ENCODE assay signal across 10 cellular contexts in the genomic region with DNA sequence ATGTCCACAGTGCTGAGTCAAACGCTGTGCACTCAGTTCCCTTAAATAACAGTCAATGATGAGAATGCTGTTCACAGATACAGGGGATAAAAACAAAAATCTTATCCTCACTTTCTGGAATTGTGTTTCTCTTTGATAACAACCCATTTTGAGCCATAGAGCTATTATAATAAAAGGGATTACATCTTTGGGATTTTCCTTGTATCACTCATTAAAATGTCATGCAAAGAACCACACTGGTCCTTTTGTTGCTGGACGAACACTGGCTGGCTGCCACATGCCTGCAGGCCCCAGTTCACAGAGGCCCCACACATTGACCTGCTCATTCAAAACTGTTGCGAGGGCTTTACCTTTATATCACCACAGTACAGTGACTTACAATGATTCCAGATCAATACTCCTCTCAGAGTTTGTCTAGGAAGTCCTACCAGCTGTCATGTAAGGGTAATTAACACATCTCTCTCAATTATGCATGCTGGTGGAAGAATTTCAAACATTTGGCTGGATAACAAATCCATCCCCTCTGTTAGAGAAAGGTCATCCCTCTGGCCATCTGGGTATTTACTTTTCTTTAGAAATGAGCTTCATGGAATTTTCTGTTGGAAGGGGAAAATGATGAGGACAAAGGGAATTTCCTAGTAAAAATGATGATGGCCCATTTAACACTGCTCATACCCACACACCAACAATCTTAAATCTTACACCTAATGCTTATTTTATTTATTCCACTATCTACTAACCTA.
DNase-seq lines count a peak whose midpoint lies in the region; ATAC-seq and TF ChIP-seq lines count a peak whose summit lies in the region.
"Had no signal": no experiment of that assay in that cellular context is flagged by ENCODE, and none has a peak within 500 bp of the region (broad histone marks: within the 10 kb centered on the region; RNA-seq: fewer than 3 reads in every experiment).

No MANE protein-coding gene starts in this region.

- H3K79me2 ChIP-seq in ACC112 (ENCODE audit: control insufficient read depth, insufficient read depth, low read length, unreplicated experiment), result peaks cover 14% of the 10 kb centered on the region

- in situ Hi-C loops in KBM-7 (cut with MboI; ENCODE audit: low pct_unique_long_range_greater_than_20kb, low sequenced_read_pairs), result loop anchor here (25.0 kb wide), 1 partner anchor 96 kb away; a partner anchor contains a TSS

- peak overlapping the region; percentile 44 for H3K27ac Mint-ChIP-seq in mesothelial cell of epicardium
- no peak overlapping the region for H3K27ac Mint-ChIP-seq in activated T-cell treated with anti-CD3 and anti-CD28 coated beads, Interleukin-2, amount 50 U/mL, for 72 hours

- H3K27ac ChIP-seq in ACC112 (ENCODE audit: low read depth, low read length), result peak overlapping the region; percentile 90
- peak overlapping the region; percentile 77 for H3K27ac ChIP-seq in ectodermal cell (ENCODE audit: insufficient read depth, low read depth, low read length, poor library complexity, severe bottlenecking)
- H3K27ac ChIP-seq in effector memory CD4-positive, alpha-beta T cell (ENCODE audit: insufficient read depth, low read length, poor library complexity, severe bottlenecking), result no peak overlapping the region

- TF ChIP-seq CTCF in mesothelial cell of epicardium (IDR thresholded peaks at IDR 0.05; ENCODE audit: unreplicated experiment), result no peak

- H3K4me1 ChIP-seq in ACC112 (ENCODE audit: control insufficient read depth, insufficient read depth, low read length, unreplicated experiment) (peaks cover 35% of the 10 kb centered on the region), ectodermal cell (ENCODE audit: control insufficient read depth, insufficient read depth, low read length) (peaks cover 13% of the 10 kb centered on the region)
- H3K4me1 ChIP-seq in effector memory CD4-positive, alpha-beta T cell (ENCODE audit: control insufficient read depth, insufficient read depth, low read length, poor library complexity, severe bottlenecking), result no peaks in the 10 kb centered on the region

- H3K4me1 Mint-ChIP-seq in mesothelial cell of epicardium, result peaks cover 34% of the 10 kb centered on the region
- peaks cover 5% of the 10 kb centered on the region for H3K4me1 Mint-ChIP-seq in activated T-cell treated with anti-CD3 and anti-CD28 coated beads, Interleukin-2, amount 50 U/mL, for 72 hours (ENCODE audit: low read depth)

- peak overlapping the region; percentile 4 for H3K4me3 ChIP-seq in ACC112 (ENCODE audit: low read depth, low read length)
- H3K4me3 ChIP-seq in ectodermal cell (ENCODE audit: insufficient read depth, low read depth, low read length), result no peak overlapping the region
- H3K4me3 ChIP-seq in effector memory CD4-positive, alpha-beta T cell (ENCODE audit: insufficient read depth, low read depth, low read length, poor library complexity, severe bottlenecking), result no peak overlapping the region

- H3K9me3 ChIP-seq in ectodermal cell (ENCODE audit: control insufficient read depth, low read length), result no peaks in the 10 kb centered on the region
- H3K9me3 ChIP-seq in effector memory CD4-positive, alpha-beta T cell (ENCODE audit: control insufficient read depth, low read length), result no peaks in the 10 kb centered on the region
- H3K9me3 ChIP-seq: tibial nerve had no signal

- 51 to 59% methylated on average over 3 of the region's 3 CpGs for WGBS in ectodermal cell, 2 experiments

- no peak overlapping the region for H2AFZ ChIP-seq in ACC112 (ENCODE audit: low read length, unreplicated experiment)

- no peak for ATAC-seq in activated T-cell treated with anti-CD3 and anti-CD28 coated beads, Interleukin-2, amount 50 U/mL, for 72 hours (replicated peaks in 1 of 2)
- no peak for ATAC-seq in HG03175 (IDR thresholded peaks at IDR 0.05; ENCODE audit: unreplicated experiment)

- H3K36me3 Mint-ChIP-seq in mesothelial cell of epicardium, result peaks cover 12% of the 10 kb centered on the region
- H3K36me3 Mint-ChIP-seq in activated T-cell treated with anti-CD3 and anti-CD28 coated beads, Interleukin-2, amount 50 U/mL, for 72 hours (ENCODE audit: insufficient read depth in 2 of 2), result peaks cover 3 to 4% of the 10 kb centered on the region in 2 donors

- no peaks in the 10 kb centered on the region for H3K36me3 ChIP-seq in ACC112 (ENCODE audit: insufficient read depth, low read length)
- no peaks in the 10 kb centered on the region for H3K36me3 ChIP-seq in ectodermal cell (ENCODE audit: control insufficient read depth, insufficient read depth, low read length)
- no peaks in the 10 kb centered on the region for H3K36me3 ChIP-seq in effector memory CD4-positive, alpha-beta T cell (ENCODE audit: control insufficient read depth, insufficient read depth, low read length)
- H3K36me3 ChIP-seq: tibial nerve had no signal

- H3K4me3 Mint-ChIP-seq in mesothelial cell of epicardium, result no peak overlapping the region
- no peak overlapping the region for H3K4me3 Mint-ChIP-seq in activated T-cell treated with anti-CD3 and anti-CD28 coated beads, Interleukin-2, amount 50 U/mL, for 72 hours

- H3K9me3 Mint-ChIP-seq in mesothelial cell of epicardium, result peaks cover 7% of the 10 kb centered on the region
- H3K9me3 Mint-ChIP-seq in activated T-cell treated with anti-CD3 and anti-CD28 coated beads, Interleukin-2, amount 50 U/mL, for 72 hours, result peaks cover 0 to 3% of the 10 kb centered on the region in 2 donors

- DNase-seq in NCI-H460 (ENCODE audit: extremely low read depth, low read depth) (peak; percentile 24), mesothelial cell of epicardium (ENCODE audit: low spot score in 2 of 2, unreplicated experiment in 2 of 2) (no peak), KBM-7 (no peak)
- no peak for DNase-seq in activated T-cell treated with anti-CD3 and anti-CD28 coated beads, Interleukin-2, amount 50 U/mL, for 72 hours
- no peak for DNase-seq in effector memory CD4-positive, alpha-beta T cell
- DNase-seq: activated CD8-positive, alpha-beta memory T cell treated with anti-CD3 and anti-CD28 coated beads for 24 hours had no signal

- no peaks in the 10 kb centered on the region for H3K27me3 ChIP-seq in ACC112 (ENCODE audit: insufficient read depth, low read length)
- H3K27me3 ChIP-seq in ectodermal cell (ENCODE audit: control insufficient read depth, insufficient read depth, low read length, poor library complexity, severe bottlenecking), result no peaks in the 10 kb centered on the region
- H3K27me3 ChIP-seq in effector memory CD4-positive, alpha-beta T cell (replicated peaks; ENCODE audit: control insufficient read depth, insufficient read depth, low read length, poor library complexity, severe bottlenecking), result no peaks in the 10 kb centered on the region
- H3K27me3 ChIP-seq: tibial nerve had no signal

- H3K27me3 Mint-ChIP-seq in mesothelial cell of epicardium (ENCODE audit: low read depth), result no peaks in the 10 kb centered on the region
- no peaks in the 10 kb centered on the region for H3K27me3 Mint-ChIP-seq in activated T-cell treated with anti-CD3 and anti-CD28 coated beads, Interleukin-2, amount 50 U/mL, for 72 hours (ENCODE audit: low read depth)
